Comparison of ENCODE assay signal across 2 cellular contexts in the genomic region with DNA sequence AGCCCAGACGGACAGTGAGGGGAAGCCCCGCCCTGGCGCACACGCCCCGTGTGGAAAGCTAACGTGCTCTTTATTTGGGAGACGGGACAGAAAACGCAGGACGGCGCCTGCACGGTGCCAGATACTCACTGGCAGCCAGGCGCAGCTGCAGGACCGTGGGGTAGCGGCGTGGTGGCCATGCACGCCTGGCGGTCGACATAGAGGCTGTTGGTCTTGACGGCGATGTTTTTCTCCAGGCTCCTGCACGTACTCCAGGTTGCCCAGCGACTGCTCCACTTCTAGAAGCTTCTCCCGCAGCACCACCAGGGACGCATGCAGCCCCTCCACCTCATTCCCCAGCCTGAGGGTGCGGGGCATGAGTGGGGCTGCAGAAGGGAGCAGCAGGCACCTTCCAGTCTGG.
TF ChIP-seq lines count a peak whose summit lies in the region.

No MANE protein-coding gene starts in this region.

TF ChIP-seq in HEK293, 187 proteins besides CTCF, POLR2A, EP300 and RAD21:
- TF ChIP-seq GLIS1 (tag by site-specific recombination; IDR thresholded peaks at IDR 0.05), result no peak
- TF ChIP-seq, protein P1, sequence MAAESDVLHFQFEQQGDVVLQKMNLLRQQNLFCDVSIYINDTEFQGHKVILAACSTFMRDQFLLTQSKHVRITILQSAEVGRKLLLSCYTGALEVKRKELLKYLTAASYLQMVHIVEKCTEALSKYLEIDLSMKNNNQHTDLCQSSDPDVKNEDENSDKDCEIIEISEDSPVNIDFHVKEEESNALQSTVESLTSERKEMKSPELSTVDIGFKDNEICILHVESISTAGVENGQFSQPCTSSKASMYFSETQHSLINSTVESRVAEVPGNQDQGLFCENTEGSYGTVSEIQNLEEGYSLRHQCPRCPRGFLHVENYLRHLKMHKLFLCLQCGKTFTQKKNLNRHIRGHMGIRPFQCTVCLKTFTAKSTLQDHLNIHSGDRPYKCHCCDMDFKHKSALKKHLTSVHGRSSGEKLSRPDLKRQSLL (tag by site-specific recombination; IDR thresholded peaks at IDR 0.05), result peak; percentile 18; the same call in 1 of the 2 replicates
- peak; percentile 25; the same call in 1 of the 2 replicates for TF ChIP-seq KLF8 (tag by site-specific recombination; IDR thresholded peaks at IDR 0.05)
- no peak for TF ChIP-seq KLF16 (tag by site-specific recombination; IDR thresholded peaks at IDR 0.05)
- TF ChIP-seq KLF1 (tag by site-specific recombination; IDR thresholded peaks at IDR 0.05), result 0 out of 2 replicates have a peak, but pooled peaks have one; percentile 11
- 0 out of 2 replicates have a peak, but pooled peaks have one; percentile 1 for TF ChIP-seq ZFHX2 (tag by site-specific recombination; conservative IDR thresholded peaks at IDR 0.05)

TF ChIP-seq in H1, 55 proteins besides CTCF, POLR2A, EP300 and RAD21:
- TF ChIP-seq TCF12 (IDR thresholded peaks at IDR 0.05; ENCODE audit: low read depth, low read length) (no peak), JUND (IDR thresholded peaks at IDR 0.05; ENCODE audit: low read length) (no peak), NANOG (IDR thresholded peaks at IDR 0.05; ENCODE audit: insufficient read depth, low read depth, low read length, poor library complexity, severe bottlenecking) (no peak), YY1 (IDR thresholded peaks at IDR 0.05; ENCODE audit: low read depth, low read length) (no peak), EZH2 (IDR thresholded peaks at IDR 0.05; ENCODE audit: low read depth, low read length, severe bottlenecking) (no peak), RNF2 (IDR thresholded peaks at IDR 0.05; ENCODE audit: borderline replicate concordance, low read depth, low read length, missing control alignments, poor library complexity, severe bottlenecking) (no peak), POU5F1 (IDR thresholded peaks at IDR 0.05; ENCODE audit: low read depth, low read length) (no peak), CBX8 (IDR thresholded peaks at IDR 0.05; ENCODE audit: borderline replicate concordance, low read depth, low read length) (no peak), SIN3A (conservative IDR thresholded peaks at IDR 0.05 in 1 of 2, IDR thresholded peaks at IDR 0.05 in 1 of 2; ENCODE audit: low read depth in 1 of 2, low read length in 2 of 2) (no peak), ASH2L (IDR thresholded peaks at IDR 0.05; ENCODE audit: low read length) (no peak)
TF ChIP-seq in H1: peak in this region for 0.
